ENCODE assay signal across 15 cellular contexts in genomic region chr1:8886031-8886524, GRCh38. TPM values are rescaled to one million over a fixed set of nuclear protein-coding genes. Genes with fewer than 3 reads are reported as not detected.
"Had no signal": no experiment of that assay in that cellular context is flagged by ENCODE, and none has a peak within 500 bp of the region (broad histone marks: within the 10 kb centered on the region; RNA-seq: fewer than 3 reads in every experiment).

No MANE protein-coding gene starts in this region.

RNA-seq across cellular contexts. Expression of gene CA6, which starts 59.6 kb away (rescaled TPM):
- total RNA-seq: esophagus mucosa; fibroblast of lung; frontal cortex; glomerular endothelial cell; heart left ventricle; kidney epithelial cell; left colon; liver; natural killer cell treated with Interleukin-12 subunit alpha and Interleukin-12 subunit beta and Interleukin-15 and Interleukin-18, amount 100 ng/mL, for 72 hours; osteoblast; pulmonary artery endothelial cell; sciatic nerve; skeletal muscle tissue; subcutaneous adipose tissue; thoracic aorta had no signal
- polyA plus RNA-seq: fibroblast of lung, heart left ventricle, liver had no signal
